ENCODE assay signal across 8 cellular contexts in the genomic region with DNA sequence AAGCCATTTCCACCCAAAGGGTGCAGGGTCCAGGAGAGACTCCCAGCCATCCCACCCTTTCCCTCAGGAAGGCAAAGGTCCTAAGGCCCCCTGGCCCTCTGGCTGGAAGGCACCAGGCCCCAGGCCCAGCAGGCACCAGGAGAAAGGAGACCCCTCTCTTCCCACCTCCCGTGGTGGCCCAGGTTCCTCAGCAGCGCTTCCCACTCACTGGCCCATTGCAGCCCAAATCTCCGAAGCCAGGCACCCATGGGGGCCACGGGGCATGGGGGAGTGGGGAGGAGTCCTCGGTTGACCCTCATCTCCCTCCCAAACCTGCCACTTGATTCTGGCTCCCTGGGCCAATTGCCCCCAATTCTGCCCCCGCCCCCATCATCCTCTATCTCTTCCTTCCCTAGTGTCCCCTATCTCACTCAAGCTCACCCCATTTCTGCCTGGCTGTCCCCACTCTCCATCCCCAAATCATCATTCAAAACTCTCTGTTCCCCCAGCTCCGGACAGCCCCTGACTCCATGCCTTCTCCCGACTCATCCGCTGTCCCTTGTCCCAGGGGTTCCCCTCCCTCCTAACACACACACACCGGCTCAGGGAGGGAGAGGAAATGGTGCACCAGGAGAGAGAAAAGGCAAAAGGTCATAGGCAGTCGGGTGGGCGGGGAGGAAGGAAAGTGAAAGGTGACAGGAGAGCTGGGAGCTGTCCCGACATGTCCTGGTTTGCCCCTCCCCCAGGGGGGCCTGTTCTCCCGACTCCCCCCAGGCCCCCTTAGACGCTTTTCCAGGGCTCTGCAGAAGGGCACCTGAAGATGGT. TPM values are rescaled to one million over a fixed set of nuclear protein-coding genes. Genes with fewer than 3 reads are reported as not detected.
DNase-seq lines count a peak whose midpoint lies in the region; ATAC-seq and TF ChIP-seq lines count a peak whose summit lies in the region.

No MANE protein-coding gene starts in this region.

- H3K4me1 Mint-ChIP-seq in activated CD4-positive, alpha-beta T cell treated with anti-CD3 and anti-CD28 coated beads for 36 hours = peaks cover 56% of the 10 kb centered on the region
- peaks cover 62% of the 10 kb centered on the region for H3K4me1 Mint-ChIP-seq in activated naive CD8-positive, alpha-beta T cell treated with anti-CD3 and anti-CD28 coated beads, Interleukin-2, amount 10 ng/mL, durations not matched to agents 7 days and 5 days

- H3K27ac Mint-ChIP-seq in activated CD4-positive, alpha-beta T cell treated with anti-CD3 and anti-CD28 coated beads for 36 hours = peak overlapping the region; percentile 97
- H3K27ac Mint-ChIP-seq in activated naive CD8-positive, alpha-beta T cell treated with anti-CD3 and anti-CD28 coated beads, Interleukin-2, amount 10 ng/mL, durations not matched to agents 7 days and 5 days = peak overlapping the region; percentile 99

- TF ChIP-seq CTCF in left lung (IDR thresholded peaks at IDR 0.05) = no peak

- H3K36me3 Mint-ChIP-seq in activated CD4-positive, alpha-beta T cell treated with anti-CD3 and anti-CD28 coated beads for 36 hours (ENCODE audit: low read depth) = peaks cover 52% of the 10 kb centered on the region
- peaks cover 57% of the 10 kb centered on the region for H3K36me3 Mint-ChIP-seq in activated naive CD8-positive, alpha-beta T cell treated with anti-CD3 and anti-CD28 coated beads, Interleukin-2, amount 10 ng/mL, durations not matched to agents 7 days and 5 days

- H3K36me3 ChIP-seq in left lung = no peaks in the 10 kb centered on the region
- H3K36me3 ChIP-seq in thymus (ENCODE audit: control insufficient read depth, insufficient read depth) = no peaks in the 10 kb centered on the region

- H3K4me3 Mint-ChIP-seq in activated CD4-positive, alpha-beta T cell treated with anti-CD3 and anti-CD28 coated beads for 36 hours = peak overlapping the region; percentile 99
- H3K4me3 Mint-ChIP-seq in activated naive CD8-positive, alpha-beta T cell treated with anti-CD3 and anti-CD28 coated beads, Interleukin-2, amount 10 ng/mL, durations not matched to agents 7 days and 5 days = peak overlapping the region; percentile 100

- H3K9me3 ChIP-seq in left lung (no peaks in the 10 kb centered on the region), thymus (ENCODE audit: control insufficient read depth) (no peaks in the 10 kb centered on the region)

- POLR2A ChIA-PET in activated CD4-positive, alpha-beta T cell treated with anti-CD3 and anti-CD28 coated beads for 36 hours (lab: Charles Lee) = interaction anchor here (0.6 kb wide), 2 partner anchors 49 to 60 kb away, joined by 4 to 6 read pairs; no protein-coding TSS in a partner anchor
- POLR2A ChIA-PET in activated naive CD8-positive, alpha-beta T cell treated with anti-CD3 and anti-CD28 coated beads, Interleukin-2, amount 10 ng/mL, durations not matched to agents 7 days and 5 days (lab: Charles Lee) = interaction anchor here (0.6 to 12.9 kb wide), 19 partner anchors 8 to 641 kb away, joined by 3 to 247 read pairs (median 6); a partner anchor contains a TSS

- peak; percentile 9 for ATAC-seq in activated CD4-positive, alpha-beta T cell treated with anti-CD3 and anti-CD28 coated beads for 36 hours
- ATAC-seq in activated naive CD8-positive, alpha-beta T cell treated with anti-CD3 and anti-CD28 coated beads, Interleukin-2, amount 10 ng/mL, durations not matched to agents 7 days and 5 days (ENCODE audit: low read depth) = no peak
- peak; percentile 32 for ATAC-seq in left lung
- no peak for ATAC-seq in HG02840 (IDR thresholded peaks at IDR 0.05; ENCODE audit: low FRiP score, unreplicated experiment)

- H3K27ac ChIP-seq in left lung (no peak overlapping the region), thymus (ENCODE audit: low read depth) (no peak overlapping the region)

- intact Hi-C loops in activated CD4-positive, alpha-beta T cell treated with anti-CD3 and anti-CD28 coated beads for 36 hours (cut with DNase I, micrococcal nuclease) = no loop called here
- intact Hi-C loops in left lung (cut with DNase I) = no loop called here

- H3K27me3 ChIP-seq in left lung (peaks cover 0 to 54% of the 10 kb centered on the region in 2 donors), thymus (ENCODE audit: control insufficient read depth, insufficient read depth) (peaks cover 3% of the 10 kb centered on the region)

- peak; percentile 61 for DNase-seq in activated CD4-positive, alpha-beta T cell treated with anti-CD3 and anti-CD28 coated beads for 36 hours
- no peak for DNase-seq in activated CD4-positive, alpha-beta T cell treated with anti-CD3 and anti-CD28 coated beads, Interleukin-2, amount 50 U/mL, for 4 hours
- DNase-seq in activated naive CD8-positive, alpha-beta T cell treated with anti-CD3 and anti-CD28 coated beads, Interleukin-2, amount 10 ng/mL, durations not matched to agents 7 days and 5 days = no peak
- peak in 1 of 2 donors; percentile 55 for DNase-seq in left lung
- no peak for DNase-seq in NAMALWA (ENCODE audit: low spot score)
- DNase-seq in NCI-H1417 (lab: John Stamatoyannopoulos, UW) = no peak

- no peaks in the 10 kb centered on the region for H3K9me3 Mint-ChIP-seq in activated CD4-positive, alpha-beta T cell treated with anti-CD3 and anti-CD28 coated beads for 36 hours (ENCODE audit: low read depth)
- no peaks in the 10 kb centered on the region for H3K9me3 Mint-ChIP-seq in activated naive CD8-positive, alpha-beta T cell treated with anti-CD3 and anti-CD28 coated beads, Interleukin-2, amount 10 ng/mL, durations not matched to agents 7 days and 5 days

- WGBS in thymus = 83% methylated on average over 15 of the region's 15 CpGs

- peak overlapping the region; percentile 34 to 47 for H3K4me3 ChIP-seq in left lung
- peak overlapping the region; percentile 39 for H3K4me3 ChIP-seq in thymus (ENCODE audit: low read length)

- CTCF ChIA-PET in activated CD4-positive, alpha-beta T cell treated with anti-CD3 and anti-CD28 coated beads for 36 hours (lab: Charles Lee) = interaction anchor here (0.6 to 2.0 kb wide), 4 partner anchors 10 to 286 kb away, joined by 3 to 5 read pairs (median 4); no protein-coding TSS in a partner anchor

- H3K4me1 ChIP-seq in left lung (peaks cover 8 to 39% of the 10 kb centered on the region in 2 donors), thymus (ENCODE audit: control insufficient read depth, insufficient read depth, low read length) (peaks cover 4% of the 10 kb centered on the region)

- no peaks in the 10 kb centered on the region for H3K27me3 Mint-ChIP-seq in activated CD4-positive, alpha-beta T cell treated with anti-CD3 and anti-CD28 coated beads for 36 hours
- H3K27me3 Mint-ChIP-seq in activated naive CD8-positive, alpha-beta T cell treated with anti-CD3 and anti-CD28 coated beads, Interleukin-2, amount 10 ng/mL, durations not matched to agents 7 days and 5 days = no peaks in the 10 kb centered on the region

RNA-seq across cellular contexts. Expression of a gene that starts 1.2 kb away (rescaled TPM):
- 100 to 1,000 TPM in 1 of 2 experiments, 10 to 100 TPM in 1; 77.3 to 105 TPM for total RNA-seq in activated CD4-positive, alpha-beta T cell treated with anti-CD3 and anti-CD28 coated beads for 36 hours
- 100 to 1,000 TPM; 508 to 564 TPM for total RNA-seq in activated naive CD8-positive, alpha-beta T cell treated with anti-CD3 and anti-CD28 coated beads, Interleukin-2, amount 10 ng/mL, durations not matched to agents 7 days and 5 days
- total RNA-seq in left lung = 10 to 100 TPM in 1 of 2 donors, 1 to 10 TPM in 1; 8.1 to 10.7 TPM
- 0.21 TPM for polyA plus RNA-seq in thymus

RNA-seq across cellular contexts. Expression of a gene that starts 21.3 kb away (rescaled TPM):
- 10 to 100 TPM; 13.8 to 17.6 TPM for total RNA-seq in activated CD4-positive, alpha-beta T cell treated with anti-CD3 and anti-CD28 coated beads for 36 hours
- 100 to 1,000 TPM; 125 to 142 TPM for total RNA-seq in activated naive CD8-positive, alpha-beta T cell treated with anti-CD3 and anti-CD28 coated beads, Interleukin-2, amount 10 ng/mL, durations not matched to agents 7 days and 5 days
- total RNA-seq in left lung = 1 to 10 TPM; 4.8 to 6.3 TPM
- polyA plus RNA-seq in thymus = 6.0 TPM

RNA-seq across cellular contexts. Expression of a gene that starts 43.9 kb away (rescaled TPM):
- 1 to 10 TPM; 1.6 to 2.2 TPM for total RNA-seq in activated CD4-positive, alpha-beta T cell treated with anti-CD3 and anti-CD28 coated beads for 36 hours
- total RNA-seq in activated naive CD8-positive, alpha-beta T cell treated with anti-CD3 and anti-CD28 coated beads, Interleukin-2, amount 10 ng/mL, durations not matched to agents 7 days and 5 days = 10 to 100 TPM; 24.2 to 27.5 TPM
- total RNA-seq in left lung = 10 to 100 TPM; 12.4 to 12.8 TPM
- 19.6 TPM for polyA plus RNA-seq in thymus

Comparison
In these comparisons a context has a peak if more than half of its experiments do, and no peak if none do; other contexts are left out.
1. ATAC-seq: peak in activated CD4-positive, alpha-beta T cell treated with anti-CD3 and anti-CD28 coated beads for 36 hours (single experiment) and left lung (single experiment); none in activated naive CD8-positive, alpha-beta T cell treated with anti-CD3 and anti-CD28 coated beads, Interleukin-2, amount 10 ng/mL, durations not matched to agents 7 days and 5 days (single experiment) and HG02840 (single experiment).
2. RNA of a gene that starts 1.2 kb away (total RNA-seq): 508 to 564 TPM in activated naive CD8-positive, alpha-beta T cell treated with anti-CD3 and anti-CD28 coated beads, Interleukin-2, amount 10 ng/mL, durations not matched to agents 7 days and 5 days and 77.3 to 105 TPM in activated CD4-positive, alpha-beta T cell treated with anti-CD3 and anti-CD28 coated beads for 36 hours; 8.1 to 10.7 TPM in left lung; every median in the first group is over 4 times any median in the second.
3. RNA of a gene that starts 21.3 kb away (total RNA-seq): 125 to 142 TPM in activated naive CD8-positive, alpha-beta T cell treated with anti-CD3 and anti-CD28 coated beads, Interleukin-2, amount 10 ng/mL, durations not matched to agents 7 days and 5 days; 13.8 to 17.6 TPM in activated CD4-positive, alpha-beta T cell treated with anti-CD3 and anti-CD28 coated beads for 36 hours and 4.8 to 6.3 TPM in left lung; every median in the first group is over 4 times any median in the second.
4. RNA of a gene that starts 43.9 kb away (total RNA-seq): 24.2 to 27.5 TPM in activated naive CD8-positive, alpha-beta T cell treated with anti-CD3 and anti-CD28 coated beads, Interleukin-2, amount 10 ng/mL, durations not matched to agents 7 days and 5 days and 12.4 to 12.8 TPM in left lung; 1.6 to 2.2 TPM in activated CD4-positive, alpha-beta T cell treated with anti-CD3 and anti-CD28 coated beads for 36 hours; every median in the first group is over 4 times any median in the second.